Comparison of ENCODE assay signal across 1 cellular context in the genomic region with DNA sequence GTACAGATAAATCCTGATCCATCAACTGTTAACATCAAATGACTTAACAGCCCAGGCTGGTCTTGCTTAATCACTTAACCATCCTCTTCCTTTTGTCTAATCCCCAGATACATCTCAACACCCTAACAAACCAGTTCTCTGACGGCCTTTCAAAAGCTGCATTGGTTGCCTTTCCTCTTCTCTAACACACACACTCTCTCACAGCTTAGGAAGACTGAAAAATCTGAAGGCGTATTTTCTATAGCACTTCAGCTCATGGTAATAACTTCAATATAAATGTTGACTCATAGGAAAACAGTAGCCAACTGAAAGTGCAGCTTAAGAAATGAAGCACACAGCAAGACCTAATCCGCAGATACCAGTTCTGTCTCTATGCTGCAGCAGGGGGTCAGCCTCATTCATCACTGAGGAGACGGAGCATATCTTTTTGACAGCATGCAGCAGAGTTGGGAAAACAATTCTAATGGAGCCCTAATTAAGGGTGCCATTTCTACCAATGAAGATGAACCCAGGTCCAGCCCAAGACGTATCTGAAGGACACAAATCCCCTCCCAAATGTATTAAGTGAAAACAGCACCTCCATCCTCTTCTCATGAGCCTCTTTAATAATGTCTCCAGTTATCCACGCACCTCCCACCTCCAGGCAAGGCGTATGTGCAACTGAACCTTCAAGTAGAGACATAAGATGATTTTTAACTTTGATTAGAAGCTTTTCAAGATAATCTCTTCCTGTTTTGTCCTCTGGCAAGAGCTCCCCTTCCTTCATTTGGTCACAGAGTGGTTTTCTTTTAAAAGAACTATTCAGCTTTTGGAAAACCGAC.
TF ChIP-seq lines count a peak whose summit lies in the region.

No MANE protein-coding gene starts in this region.

TF ChIP-seq in GM12878, 131 proteins besides CTCF, POLR2A, EP300 and RAD21:
- TF ChIP-seq, protein P1, sequence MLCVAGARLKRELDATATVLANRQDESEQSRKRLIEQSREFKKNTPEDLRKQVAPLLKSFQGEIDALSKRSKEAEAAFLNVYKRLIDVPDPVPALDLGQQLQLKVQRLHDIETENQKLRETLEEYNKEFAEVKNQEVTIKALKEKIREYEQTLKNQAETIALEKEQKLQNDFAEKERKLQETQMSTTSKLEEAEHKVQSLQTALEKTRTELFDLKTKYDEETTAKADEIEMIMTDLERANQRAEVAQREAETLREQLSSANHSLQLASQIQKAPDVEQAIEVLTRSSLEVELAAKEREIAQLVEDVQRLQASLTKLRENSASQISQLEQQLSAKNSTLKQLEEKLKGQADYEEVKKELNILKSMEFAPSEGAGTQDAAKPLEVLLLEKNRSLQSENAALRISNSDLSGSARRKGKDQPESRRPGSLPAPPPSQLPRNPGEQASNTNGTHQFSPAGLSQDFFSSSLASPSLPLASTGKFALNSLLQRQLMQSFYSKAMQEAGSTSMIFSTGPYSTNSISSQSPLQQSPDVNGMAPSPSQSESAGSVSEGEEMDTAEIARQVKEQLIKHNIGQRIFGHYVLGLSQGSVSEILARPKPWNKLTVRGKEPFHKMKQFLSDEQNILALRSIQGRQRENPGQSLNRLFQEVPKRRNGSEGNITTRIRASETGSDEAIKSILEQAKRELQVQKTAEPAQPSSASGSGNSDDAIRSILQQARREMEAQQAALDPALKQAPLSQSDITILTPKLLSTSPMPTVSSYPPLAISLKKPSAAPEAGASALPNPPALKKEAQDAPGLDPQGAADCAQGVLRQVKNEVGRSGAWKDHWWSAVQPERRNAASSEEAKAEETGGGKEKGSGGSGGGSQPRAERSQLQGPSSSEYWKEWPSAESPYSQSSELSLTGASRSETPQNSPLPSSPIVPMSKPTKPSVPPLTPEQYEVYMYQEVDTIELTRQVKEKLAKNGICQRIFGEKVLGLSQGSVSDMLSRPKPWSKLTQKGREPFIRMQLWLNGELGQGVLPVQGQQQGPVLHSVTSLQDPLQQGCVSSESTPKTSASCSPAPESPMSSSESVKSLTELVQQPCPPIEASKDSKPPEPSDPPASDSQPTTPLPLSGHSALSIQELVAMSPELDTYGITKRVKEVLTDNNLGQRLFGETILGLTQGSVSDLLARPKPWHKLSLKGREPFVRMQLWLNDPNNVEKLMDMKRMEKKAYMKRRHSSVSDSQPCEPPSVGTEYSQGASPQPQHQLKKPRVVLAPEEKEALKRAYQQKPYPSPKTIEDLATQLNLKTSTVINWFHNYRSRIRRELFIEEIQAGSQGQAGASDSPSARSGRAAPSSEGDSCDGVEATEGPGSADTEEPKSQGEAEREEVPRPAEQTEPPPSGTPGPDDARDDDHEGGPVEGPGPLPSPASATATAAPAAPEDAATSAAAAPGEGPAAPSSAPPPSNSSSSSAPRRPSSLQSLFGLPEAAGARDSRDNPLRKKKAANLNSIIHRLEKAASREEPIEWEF (IDR thresholded peaks at IDR 0.05; ENCODE audit: insufficient replicate concordance, low read depth, low read length) = no peak
- TF ChIP-seq RUNX3 (IDR thresholded peaks at IDR 0.05; ENCODE audit: low read length) (no peak), BRCA1 (IDR thresholded peaks at IDR 0.05; ENCODE audit: low read depth, low read length) (no peak), RB1 (IDR thresholded peaks at IDR 0.05; ENCODE audit: borderline replicate concordance) (no peak), ESRRA (IDR thresholded peaks at IDR 0.05; ENCODE audit: low read length) (no peak), SPI1 (IDR thresholded peaks at IDR 0.05; ENCODE audit: borderline replicate concordance, insufficient read depth, low read depth, low read length) (no peak), DPF2 (IDR thresholded peaks at IDR 0.05) (no peak), PAX5 (IDR thresholded peaks at IDR 0.05; ENCODE audit: borderline replicate concordance, low read depth, low read length) (no peak)
- TF ChIP-seq, protein P2, sequence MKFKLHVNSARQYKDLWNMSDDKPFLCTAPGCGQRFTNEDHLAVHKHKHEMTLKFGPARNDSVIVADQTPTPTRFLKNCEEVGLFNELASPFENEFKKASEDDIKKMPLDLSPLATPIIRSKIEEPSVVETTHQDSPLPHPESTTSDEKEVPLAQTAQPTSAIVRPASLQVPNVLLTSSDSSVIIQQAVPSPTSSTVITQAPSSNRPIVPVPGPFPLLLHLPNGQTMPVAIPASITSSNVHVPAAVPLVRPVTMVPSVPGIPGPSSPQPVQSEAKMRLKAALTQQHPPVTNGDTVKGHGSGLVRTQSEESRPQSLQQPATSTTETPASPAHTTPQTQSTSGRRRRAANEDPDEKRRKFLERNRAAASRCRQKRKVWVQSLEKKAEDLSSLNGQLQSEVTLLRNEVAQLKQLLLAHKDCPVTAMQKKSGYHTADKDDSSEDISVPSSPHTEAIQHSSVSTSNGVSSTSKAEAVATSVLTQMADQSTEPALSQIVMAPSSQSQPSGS (IDR thresholded peaks at IDR 0.05; ENCODE audit: low read length) = no peak
